In genomic region chr13:53719281-53719680, GRCh38 we compare ENCODE assay signal across 3 cellular contexts.
"Had no signal": no experiment of that assay in that cellular context is flagged by ENCODE, and none has a peak within 500 bp of the region (broad histone marks: within the 10 kb centered on the region; RNA-seq: fewer than 3 reads in every experiment).

No MANE protein-coding gene starts in this region.

- DNase-seq: IMR-90, KBM-7, KG1 had no signal
